Comparison of ENCODE assay signal across 1 cellular context in genomic region chr19:29694669-29695627, GRCh38.
TF ChIP-seq lines count a peak whose summit lies in the region.

No MANE protein-coding gene starts in this region.

TF ChIP-seq in K562, 482 proteins besides CTCF, POLR2A, EP300 and RAD21 (continued from another document):
- TF ChIP-seq, protein P1, sequence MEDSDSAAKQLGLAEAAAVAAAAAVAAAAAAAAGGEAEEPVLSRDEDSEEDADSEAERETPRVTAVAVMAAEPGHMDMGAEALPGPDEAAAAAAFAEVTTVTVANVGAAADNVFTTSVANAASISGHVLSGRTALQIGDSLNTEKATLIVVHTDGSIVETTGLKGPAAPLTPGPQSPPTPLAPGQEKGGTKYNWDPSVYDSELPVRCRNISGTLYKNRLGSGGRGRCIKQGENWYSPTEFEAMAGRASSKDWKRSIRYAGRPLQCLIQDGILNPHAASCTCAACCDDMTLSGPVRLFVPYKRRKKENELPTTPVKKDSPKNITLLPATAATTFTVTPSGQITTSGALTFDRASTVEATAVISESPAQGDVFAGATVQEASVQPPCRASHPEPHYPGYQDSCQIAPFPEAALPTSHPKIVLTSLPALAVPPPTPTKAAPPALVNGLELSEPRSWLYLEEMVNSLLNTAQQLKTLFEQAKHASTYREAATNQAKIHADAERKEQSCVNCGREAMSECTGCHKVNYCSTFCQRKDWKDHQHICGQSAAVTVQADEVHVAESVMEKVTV (CRISPR knock-in tag; IDR thresholded peaks at IDR 0.05): 0 out of 2 replicates have a peak, but pooled peaks have one; percentile 9
- TF ChIP-seq RCOR1 (IDR thresholded peaks at IDR 0.05; ENCODE audit: borderline replicate concordance in 1 of 2, low read depth in 2 of 2, low read length in 2 of 2): peak in 1 of 2 experiments; percentile 30; a peak in 1 of 4 replicates
TF ChIP-seq in K562: peak in this region for 5.
